ENCODE assay signal across 1 cellular context in the genomic region with DNA sequence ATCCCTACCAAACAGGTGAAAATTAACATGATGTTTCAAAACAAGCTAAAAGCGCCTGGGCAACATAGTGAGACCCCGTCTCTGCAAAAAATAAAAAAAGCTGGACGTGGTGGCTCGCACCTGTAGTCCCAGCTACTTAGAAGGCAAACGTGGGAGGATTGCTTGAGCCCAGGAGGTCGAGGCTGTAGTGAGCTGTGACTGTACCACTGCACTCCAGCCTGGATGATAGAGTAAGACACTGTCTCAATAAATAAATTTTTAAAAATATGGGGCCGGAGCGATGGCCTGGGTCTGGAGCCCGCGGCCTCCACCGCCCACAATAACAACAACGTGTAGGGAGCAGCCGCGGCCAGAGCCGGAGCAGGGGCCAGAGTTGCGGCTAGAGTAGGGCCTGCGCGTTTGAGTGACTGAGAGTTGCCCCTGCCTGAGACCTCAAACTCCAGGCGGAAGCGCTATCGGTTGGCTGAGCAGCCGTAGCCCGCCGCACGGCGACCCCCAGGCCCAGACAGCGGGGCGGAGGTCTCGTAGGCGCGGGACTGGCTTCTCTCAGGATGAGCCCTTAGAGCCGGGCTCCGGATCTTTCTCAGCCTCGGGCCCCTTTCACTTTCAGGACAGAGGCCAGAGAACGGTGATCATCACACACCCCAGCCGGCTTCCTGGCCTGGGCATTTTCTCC.
TF ChIP-seq lines count a peak whose summit lies in the region.

No MANE protein-coding gene starts in this region.

TF ChIP-seq in GM12878, 131 proteins besides CTCF, POLR2A, EP300 and RAD21 (continued from another document):
- TF ChIP-seq PKNOX1 (IDR thresholded peaks at IDR 0.05) (peak; percentile 40; the same call in 1 of the 2 replicates), CHD2 (IDR thresholded peaks at IDR 0.05; ENCODE audit: borderline replicate concordance, low read depth, low read length) (no peak), RUNX3 (IDR thresholded peaks at IDR 0.05; ENCODE audit: low read length) (peak; percentile 32; the same call in 1 of the 2 replicates), ZBTB40 (IDR thresholded peaks at IDR 0.05; ENCODE audit: borderline replicate concordance) (no peak), MYB (IDR thresholded peaks at IDR 0.05; ENCODE audit: borderline replicate concordance, low read depth, low read length) (no peak)
- TF ChIP-seq, protein P1, sequence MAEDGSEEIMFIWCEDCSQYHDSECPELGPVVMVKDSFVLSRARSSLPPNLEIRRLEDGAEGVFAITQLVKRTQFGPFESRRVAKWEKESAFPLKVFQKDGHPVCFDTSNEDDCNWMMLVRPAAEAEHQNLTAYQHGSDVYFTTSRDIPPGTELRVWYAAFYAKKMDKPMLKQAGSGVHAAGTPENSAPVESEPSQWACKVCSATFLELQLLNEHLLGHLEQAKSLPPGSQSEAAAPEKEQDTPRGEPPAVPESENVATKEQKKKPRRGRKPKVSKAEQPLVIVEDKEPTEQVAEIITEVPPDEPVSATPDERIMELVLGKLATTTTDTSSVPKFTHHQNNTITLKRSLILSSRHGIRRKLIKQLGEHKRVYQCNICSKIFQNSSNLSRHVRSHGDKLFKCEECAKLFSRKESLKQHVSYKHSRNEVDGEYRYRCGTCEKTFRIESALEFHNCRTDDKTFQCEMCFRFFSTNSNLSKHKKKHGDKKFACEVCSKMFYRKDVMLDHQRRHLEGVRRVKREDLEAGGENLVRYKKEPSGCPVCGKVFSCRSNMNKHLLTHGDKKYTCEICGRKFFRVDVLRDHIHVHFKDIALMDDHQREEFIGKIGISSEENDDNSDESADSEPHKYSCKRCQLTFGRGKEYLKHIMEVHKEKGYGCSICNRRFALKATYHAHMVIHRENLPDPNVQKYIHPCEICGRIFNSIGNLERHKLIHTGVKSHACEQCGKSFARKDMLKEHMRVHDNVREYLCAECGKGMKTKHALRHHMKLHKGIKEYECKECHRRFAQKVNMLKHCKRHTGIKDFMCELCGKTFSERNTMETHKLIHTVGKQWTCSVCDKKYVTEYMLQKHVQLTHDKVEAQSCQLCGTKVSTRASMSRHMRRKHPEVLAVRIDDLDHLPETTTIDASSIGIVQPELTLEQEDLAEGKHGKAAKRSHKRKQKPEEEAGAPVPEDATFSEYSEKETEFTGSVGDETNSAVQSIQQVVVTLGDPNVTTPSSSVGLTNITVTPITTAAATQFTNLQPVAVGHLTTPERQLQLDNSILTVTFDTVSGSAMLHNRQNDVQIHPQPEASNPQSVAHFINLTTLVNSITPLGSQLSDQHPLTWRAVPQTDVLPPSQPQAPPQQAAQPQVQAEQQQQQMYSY (CRISPR knock-in tag; IDR thresholded peaks at IDR 0.05): no peak
